In genomic region chr6:112800439-112800838, GRCh38 we compare ENCODE assay signal across 32 cellular contexts.
DNase-seq lines count a peak whose midpoint lies in the region; ATAC-seq and TF ChIP-seq lines count a peak whose summit lies in the region.
"Had no signal": no experiment of that assay in that cellular context is flagged by ENCODE, and none has a peak within 500 bp of the region (broad histone marks: within the 10 kb centered on the region; RNA-seq: fewer than 3 reads in every experiment).

No MANE protein-coding gene starts in this region.

- TF ChIP-seq CTCF in osteocyte (IDR thresholded peaks at IDR 0.05) = no peak

- H3K9me3 ChIP-seq in SJSA1 (replicated peaks) = no peaks in the 10 kb centered on the region; the same call in 1 of the 2 replicates
- H3K9me3 ChIP-seq: adrenal gland, breast epithelium, right lobe of liver, thoracic aorta had no signal

- ATAC-seq in GM18868 (IDR thresholded peaks at IDR 0.05; ENCODE audit: unreplicated experiment) = peak; percentile 45
- ATAC-seq in HG02870 (IDR thresholded peaks at IDR 0.05; ENCODE audit: unreplicated experiment) = peak; percentile 37
- no peak for ATAC-seq in GM21737 (IDR thresholded peaks at IDR 0.05; ENCODE audit: unreplicated experiment)
- ATAC-seq: activated CD8-positive, alpha-beta memory T cell treated with anti-CD3 and anti-CD28 coated beads, Interleukin-2, amount 10 ng/mL, durations not matched to agents 7 days and 5 days; activated T-cell treated with anti-CD3 and anti-CD28 coated beads, Interleukin-2, amount 50 U/mL, for 72 hours; esophagus mucosa; HepG2; left ventricle myocardium superior; right lobe of liver; stimulated activated naive CD8-positive, alpha-beta T cell treated with anti-CD3 and anti-CD28 coated beads, Interleukin-15, Interleukin-2, amounts not matched to agents 100 U/mL and 50 U/mL, for 24 hours; WTC11 had no signal

- no peaks in the 10 kb centered on the region for H3K36me3 ChIP-seq in SJSA1
- H3K36me3 ChIP-seq: adrenal gland, breast epithelium, right lobe of liver, thoracic aorta had no signal

- in situ Hi-C loops in KBM-7 (cut with MboI; ENCODE audit: low pct_unique_long_range_greater_than_20kb, low sequenced_read_pairs) = no loop called here

- no peak overlapping the region for H3K4me3 Mint-ChIP-seq in osteocyte (ENCODE audit: unreplicated experiment)
- H3K4me3 Mint-ChIP-seq: activated CD8-positive, alpha-beta memory T cell treated with anti-CD3 and anti-CD28 coated beads, Interleukin-2, amount 10 ng/mL, durations not matched to agents 7 days and 5 days; activated T-cell treated with anti-CD3 and anti-CD28 coated beads, Interleukin-2, amount 50 U/mL, for 72 hours; CD14-positive monocyte; nephron progenitor cell; WTC11 had no signal

- H3K9me3 Mint-ChIP-seq in osteocyte (ENCODE audit: unreplicated experiment) = peaks cover 24% of the 10 kb centered on the region

- DNase-seq in SJSA1 (ENCODE audit: low read depth in 1 of 2, low spot score in 2 of 2) = no peak
- no peak for DNase-seq in osteocyte (ENCODE audit: extremely low spot score, unreplicated experiment)
- DNase-seq in KBM-7 = no peak
- DNase-seq in A172 (ENCODE audit: low spot score) = no peak
- DNase-seq: activated CD4-positive, alpha-beta T cell treated with anti-CD3 and anti-CD28 coated beads, Interleukin-2, amount 50 U/mL, for 1 hour; activated CD8-positive, alpha-beta memory T cell treated with anti-CD3 and anti-CD28 coated beads, Interleukin-2, amount 10 ng/mL, durations not matched to agents 7 days and 5 days; activated naive CD4-positive, alpha-beta T cell treated with Interleukin-2 at 50 U/mL for 16 hours; activated T-cell treated with anti-CD3 and anti-CD28 coated beads, Interleukin-2, amount 50 U/mL, for 72 hours; adrenal gland; effector memory CD4-positive, alpha-beta T cell; EL; islet precursor cell; left ventricle myocardium superior; NCI-H1092; NCI-H1930; NCI-H226; nephron progenitor cell; OCI-M1; posterior cingulate gyrus; right lobe of liver; stimulated activated naive CD8-positive, alpha-beta T cell treated with anti-CD3 and anti-CD28 coated beads, Interleukin-15, Interleukin-2, amounts not matched to agents 100 U/mL and 50 U/mL, for 24 hours; T-helper 9 cell had no signal

- H3K4me1 ChIP-seq in SJSA1 (replicated peaks) = peaks cover 22% of the 10 kb centered on the region
- H3K4me1 ChIP-seq: adrenal gland, breast epithelium, right lobe of liver had no signal

- H3K27me3 Mint-ChIP-seq in osteocyte (ENCODE audit: unreplicated experiment) = no peaks in the 10 kb centered on the region
- H3K27me3 Mint-ChIP-seq: activated CD8-positive, alpha-beta memory T cell treated with anti-CD3 and anti-CD28 coated beads, Interleukin-2, amount 10 ng/mL, durations not matched to agents 7 days and 5 days had no signal

- peaks cover 4% of the 10 kb centered on the region for H3K36me3 Mint-ChIP-seq in osteocyte (ENCODE audit: unreplicated experiment)
- H3K36me3 Mint-ChIP-seq: activated CD8-positive, alpha-beta memory T cell treated with anti-CD3 and anti-CD28 coated beads, Interleukin-2, amount 10 ng/mL, durations not matched to agents 7 days and 5 days; CD14-positive monocyte; WTC11 had no signal

- H3K4me3 ChIP-seq in SJSA1 = no peak overlapping the region
- H3K4me3 ChIP-seq: adrenal gland, breast epithelium, right lobe of liver, thoracic aorta had no signal

- no peaks in the 10 kb centered on the region for H3K27me3 ChIP-seq in SJSA1 (replicated peaks)
- H3K27me3 ChIP-seq: adrenal gland, breast epithelium, right lobe of liver had no signal

- peaks cover 36% of the 10 kb centered on the region for H3K4me1 Mint-ChIP-seq in osteocyte (ENCODE audit: unreplicated experiment)
- H3K4me1 Mint-ChIP-seq: activated CD8-positive, alpha-beta memory T cell treated with anti-CD3 and anti-CD28 coated beads, Interleukin-2, amount 10 ng/mL, durations not matched to agents 7 days and 5 days; CD14-positive monocyte; nephron progenitor cell had no signal

- peak overlapping the region; percentile 82; the same call in 1 of the 2 replicates for H3K27ac ChIP-seq in SJSA1
- H3K27ac ChIP-seq: adrenal gland, breast epithelium, HL-60, right lobe of liver, thoracic aorta had no signal

- H3K27ac Mint-ChIP-seq in osteocyte (ENCODE audit: unreplicated experiment) = peak overlapping the region; percentile 85
- H3K27ac Mint-ChIP-seq: activated CD8-positive, alpha-beta memory T cell treated with anti-CD3 and anti-CD28 coated beads, Interleukin-2, amount 10 ng/mL, durations not matched to agents 7 days and 5 days; activated T-cell treated with anti-CD3 and anti-CD28 coated beads, Interleukin-2, amount 50 U/mL, for 72 hours; CD14-positive monocyte; nephron progenitor cell; WTC11 had no signal
